ENCODE assay signal across 12 cellular contexts in genomic region chr7:133364959-133365680, GRCh38.
DNase-seq lines count a peak whose midpoint lies in the region; ATAC-seq and TF ChIP-seq lines count a peak whose summit lies in the region.
"Had no signal": no experiment of that assay in that cellular context is flagged by ENCODE, and none has a peak within 500 bp of the region (broad histone marks: within the 10 kb centered on the region; RNA-seq: fewer than 3 reads in every experiment).

No MANE protein-coding gene starts in this region.

- 94 to 100% methylated on average over 1 to 3 of the region's 3 CpGs for WGBS in endodermal cell (ENCODE audit: insufficient coverage in 1 of 2, insufficient read length in 1 of 2), 2 experiments

- intact Hi-C loops in tibial artery (cut with DNase I; ENCODE audit: low total_unique reads) = no loop called here

- H3K9me3 ChIP-seq in right atrium auricular region (no peaks in the 10 kb centered on the region), tibial artery (no peaks in the 10 kb centered on the region), endodermal cell (ENCODE audit: control insufficient read depth, low read length) (peaks cover 9% of the 10 kb centered on the region)
- H3K9me3 ChIP-seq: prostate gland had no signal

- no peaks in the 10 kb centered on the region for H3K36me3 ChIP-seq in right atrium auricular region
- no peaks in the 10 kb centered on the region for H3K36me3 ChIP-seq in tibial artery
- peaks cover 6% of the 10 kb centered on the region for H3K36me3 ChIP-seq in endodermal cell (ENCODE audit: control insufficient read depth, insufficient read depth, low read length)
- H3K36me3 ChIP-seq: prostate gland had no signal

- peak overlapping the region; percentile 26 for H3K27ac Mint-ChIP-seq in activated T-cell treated with anti-CD3 and anti-CD28 coated beads, Interleukin-2, amount 50 U/mL, for 24 hours
- no peak overlapping the region for H3K27ac Mint-ChIP-seq in endodermal cell
- H3K27ac Mint-ChIP-seq: activated T-helper 1 cell treated with anti-CD3 and anti-CD28 coated beads, Interleukin-12 subunit alpha, Interleukin-12 subunit beta, Interleukin-2, Interleukin-4 antibody, amounts not matched to agents 30 ng/mL and 10 ng/mL and 1 ng/mL, durations not matched to agents 14 hours and 24 hours and 36 hours had no signal

- H3K27ac ChIP-seq in right atrium auricular region (peak overlapping the region; percentile 41 to 72), tibial artery (peak overlapping the region; percentile 25 to 44), endodermal cell (ENCODE audit: low read depth, low read length) (no peak overlapping the region)
- H3K27ac ChIP-seq: prostate gland had no signal

- H3K27me3 ChIP-seq in right atrium auricular region (no peaks in the 10 kb centered on the region), tibial artery (no peaks in the 10 kb centered on the region), endodermal cell (ENCODE audit: control insufficient read depth, insufficient read depth, low read length, poor library complexity, severe bottlenecking) (no peaks in the 10 kb centered on the region)

- in situ Hi-C loops in astrocyte of the spinal cord (cut with HindIII; ENCODE audit: low sequenced_read_pairs) = no loop called here

- peaks cover 24% of the 10 kb centered on the region for H3K36me3 Mint-ChIP-seq in activated T-cell treated with anti-CD3 and anti-CD28 coated beads, Interleukin-2, amount 50 U/mL, for 24 hours (ENCODE audit: low read depth)
- peaks cover 15% of the 10 kb centered on the region for H3K36me3 Mint-ChIP-seq in endodermal cell (ENCODE audit: low read depth)

- no peak for ATAC-seq in HG02938 (IDR thresholded peaks at IDR 0.05; ENCODE audit: unreplicated experiment)

- H3K4me1 ChIP-seq in right atrium auricular region (peaks cover 0 to 31% of the 10 kb centered on the region in 2 donors), tibial artery (peaks cover 0 to 27% (median 9%) of the 10 kb centered on the region in 4 donors), endodermal cell (ENCODE audit: control insufficient read depth, insufficient read depth, low read length) (peaks cover 4% of the 10 kb centered on the region)
- H3K4me1 ChIP-seq: prostate gland had no signal

- no peaks in the 10 kb centered on the region for H3K27me3 Mint-ChIP-seq in activated T-cell treated with anti-CD3 and anti-CD28 coated beads, Interleukin-2, amount 50 U/mL, for 24 hours
- H3K27me3 Mint-ChIP-seq in endodermal cell (ENCODE audit: insufficient read depth) = no peaks in the 10 kb centered on the region

- no peak overlapping the region for H3K4me3 Mint-ChIP-seq in activated T-cell treated with anti-CD3 and anti-CD28 coated beads, Interleukin-2, amount 50 U/mL, for 24 hours
- no peak overlapping the region for H3K4me3 Mint-ChIP-seq in endodermal cell
- H3K4me3 Mint-ChIP-seq: activated T-helper 1 cell treated with anti-CD3 and anti-CD28 coated beads, Interleukin-12 subunit alpha, Interleukin-12 subunit beta, Interleukin-2, Interleukin-4 antibody, amounts not matched to agents 30 ng/mL and 10 ng/mL and 1 ng/mL, durations not matched to agents 14 hours and 24 hours and 36 hours had no signal

- H3K4me3 ChIP-seq in astrocyte of the spinal cord (ENCODE audit: low read depth, low read length) = no peak overlapping the region
- no peak overlapping the region for H3K4me3 ChIP-seq in right atrium auricular region
- H3K4me3 ChIP-seq in tibial artery = no peak overlapping the region
- H3K4me3 ChIP-seq in endodermal cell (ENCODE audit: low read length) = no peak overlapping the region
- H3K4me3 ChIP-seq: prostate gland had no signal

- H3K9me3 Mint-ChIP-seq in activated T-cell treated with anti-CD3 and anti-CD28 coated beads, Interleukin-2, amount 50 U/mL, for 24 hours = peaks cover 3% of the 10 kb centered on the region
- peaks cover 15% of the 10 kb centered on the region for H3K9me3 Mint-ChIP-seq in endodermal cell
- H3K9me3 Mint-ChIP-seq: activated T-helper 1 cell treated with anti-CD3 and anti-CD28 coated beads, Interleukin-12 subunit alpha, Interleukin-12 subunit beta, Interleukin-2, Interleukin-4 antibody, amounts not matched to agents 30 ng/mL and 10 ng/mL and 1 ng/mL, durations not matched to agents 14 hours and 24 hours and 36 hours had no signal

- no peak for TF ChIP-seq CTCF in astrocyte of the spinal cord (IDR thresholded peaks at IDR 0.05; ENCODE audit: low read depth, low read length)
- no peak for TF ChIP-seq CTCF in right atrium auricular region (IDR thresholded peaks at IDR 0.05)
- TF ChIP-seq CTCF in tibial artery (IDR thresholded peaks at IDR 0.05) = no peak
- TF ChIP-seq CTCF in endodermal cell (conservative IDR thresholded peaks at IDR 0.05) = no peak

- no peak overlapping the region for H3K9ac ChIP-seq in endodermal cell (ENCODE audit: extremely low read depth, low read length, poor library complexity, severe bottlenecking)

- peaks cover 16% of the 10 kb centered on the region for H3K4me1 Mint-ChIP-seq in activated T-cell treated with anti-CD3 and anti-CD28 coated beads, Interleukin-2, amount 50 U/mL, for 24 hours (ENCODE audit: low read depth)
- peaks cover 12% of the 10 kb centered on the region for H3K4me1 Mint-ChIP-seq in endodermal cell

- no peak for DNase-seq in activated T-cell treated with anti-CD3 and anti-CD28 coated beads, Interleukin-2, amount 50 U/mL, for 24 hours
- no peak for DNase-seq in activated T-cell treated with anti-CD3 and anti-CD28 coated beads for 4 hours
- DNase-seq in astrocyte of the spinal cord (ENCODE audit: low read depth, low spot score) = peak; percentile 59
- no peak for DNase-seq in right atrium auricular region (ENCODE audit: low spot score)
- no peak for DNase-seq in tibial artery
- DNase-seq in NCI-H1436 (lab: John Stamatoyannopoulos, UW) = no peak
- DNase-seq in endodermal cell = no peak
- DNase-seq: effector CD4-positive, alpha-beta T cell; NCI-H1417 treated with DMSO at 0.1 percent for 48 hours had no signal
